18 cellular contexts compared by ENCODE assay signal in the genomic region with DNA sequence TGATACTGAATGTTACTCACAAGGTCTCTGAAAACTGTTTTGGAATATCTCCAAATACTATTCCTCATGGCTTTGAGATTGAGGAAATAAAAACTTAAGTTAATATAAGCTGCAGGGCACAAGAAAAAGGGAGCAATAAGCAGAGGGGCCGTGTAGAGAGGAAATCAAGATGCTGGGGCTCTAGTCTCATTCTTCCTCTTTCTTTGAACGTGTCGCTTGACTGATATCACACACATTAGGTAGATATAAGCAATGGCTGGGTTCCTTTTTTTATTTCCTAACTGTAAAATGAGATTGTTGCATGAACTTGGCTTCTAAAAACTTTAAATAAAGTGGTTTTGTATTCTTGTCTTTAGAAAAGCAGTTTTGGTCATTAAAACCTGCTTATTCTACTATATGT.
"Had no signal": no experiment of that assay in that cellular context is flagged by ENCODE, and none has a peak within 500 bp of the region (broad histone marks: within the 10 kb centered on the region; RNA-seq: fewer than 3 reads in every experiment).

No MANE protein-coding gene starts in this region.

- H3K9me3 ChIP-seq: esophagus squamous epithelium, gastrocnemius medialis, heart right ventricle, pancreas, psoas muscle, right atrium auricular region, upper lobe of left lung had no signal

- H3K4me3 ChIP-seq: coronary artery, esophagus squamous epithelium, gastrocnemius medialis, heart right ventricle, pancreas, psoas muscle, right atrium auricular region, upper lobe of left lung had no signal

- DNase-seq: activated CD4-positive, alpha-beta memory T cell treated with anti-CD3 and anti-CD28 coated beads for 36 hours; activated CD4-positive, alpha-beta T cell treated with anti-CD3 and anti-CD28 coated beads for 48 hours; activated CD4-positive, CD25-positive, alpha-beta regulatory T cell; activated effector memory CD4-positive, alpha-beta T cell treated with anti-CD3 and anti-CD28 coated beads, Interleukin-2, amount 50 U/mL, for 16 hours; activated naive CD4-positive, alpha-beta T cell treated with anti-CD3 and anti-CD28 coated beads, Interleukin-2, amount 10 ng/mL, durations not matched to agents 7 days and 5 days; amygdala; endodermal cell; esophagus squamous epithelium; gastrocnemius medialis; heart right ventricle; left colon; pancreas; psoas muscle; stimulated activated CD4-positive, alpha-beta T cell treated with anti-CD3 and anti-CD28 coated beads, Interleukin-4, amount 100 ng/mL, for 24 hours; stimulated activated naive CD8-positive, alpha-beta T cell treated with anti-CD3 and anti-CD28 coated beads, Interleukin-15, Interleukin-2, amounts not matched to agents 100 U/mL and 50 U/mL, for 24 hours; upper lobe of left lung had no signal

- H3K27me3 ChIP-seq: esophagus squamous epithelium, gastrocnemius medialis, heart right ventricle, pancreas, right atrium auricular region, upper lobe of left lung had no signal

- ATAC-seq: gastrocnemius medialis; heart right ventricle; left colon; psoas muscle; stimulated activated naive CD8-positive, alpha-beta T cell treated with anti-CD3 and anti-CD28 coated beads, Interleukin-15, Interleukin-2, amounts not matched to agents 100 U/mL and 50 U/mL, for 24 hours had no signal

- H3K4me1 ChIP-seq: esophagus squamous epithelium, gastrocnemius medialis, pancreas, psoas muscle, right atrium auricular region, upper lobe of left lung had no signal

- H3K36me3 ChIP-seq: esophagus squamous epithelium, gastrocnemius medialis, heart right ventricle, pancreas, right atrium auricular region, upper lobe of left lung had no signal

- H3K27ac ChIP-seq: esophagus squamous epithelium, gastrocnemius medialis, heart right ventricle, pancreas, psoas muscle, right atrium auricular region, upper lobe of left lung had no signal
